ENCODE assay signal across 1 cellular context in genomic region chr17:31319253-31319661, GRCh38.
A peak's percentile ranks its signal among the peaks of the same experiment; 100 is the strongest.
TF ChIP-seq lines count a peak whose summit lies in the region.

No MANE protein-coding gene starts in this region.

TF ChIP-seq in GM12878, 131 proteins besides CTCF, POLR2A, EP300 and RAD21 (continues in another document):
- TF ChIP-seq IKZF1 (conservative IDR thresholded peaks at IDR 0.05) (0 out of 2 replicates have a peak, but pooled peaks have one; percentile 12), ATF7 (IDR thresholded peaks at IDR 0.05; ENCODE audit: low read depth) (no peak), IRF5 (IDR thresholded peaks at IDR 0.05; ENCODE audit: borderline replicate concordance) (no peak), KAT2A (conservative IDR thresholded peaks at IDR 0.05; ENCODE audit: control insufficient read depth, low read depth, low read length) (no peak), ZBTB40 (IDR thresholded peaks at IDR 0.05; ENCODE audit: borderline replicate concordance) (peak; percentile 44; the same call in 1 of the 2 replicates), CREB1 (IDR thresholded peaks at IDR 0.05; ENCODE audit: low read depth) (no peak; the same call in 1 of the 2 replicates), FOXM1 (IDR thresholded peaks at IDR 0.05; ENCODE audit: low read depth, low read length) (peak; percentile 38; the same call in 1 of the 2 replicates), MEF2A (IDR thresholded peaks at IDR 0.05; ENCODE audit: insufficient read depth, low read depth, low read length) (peak; percentile 69; the same call in 1 of the 2 replicates), ZNF687 (IDR thresholded peaks at IDR 0.05) (no peak), ZZZ3 (IDR thresholded peaks at IDR 0.05; ENCODE audit: control insufficient read depth, insufficient read length, low read depth) (no peak), BHLHE40 (IDR thresholded peaks at IDR 0.05; ENCODE audit: borderline replicate concordance in 1 of 2, low read depth in 2 of 2, low read length in 1 of 2) (peak in 1 of 2 experiments; percentile 52; a peak in 3 of 4 replicates), IKZF2 (IDR thresholded peaks at IDR 0.05) (peak; percentile 77 to 81), RAD51 (IDR thresholded peaks at IDR 0.05) (no peak), CBFB (IDR thresholded peaks at IDR 0.05; ENCODE audit: low read depth) (no peak), ATF3 (IDR thresholded peaks at IDR 0.05; ENCODE audit: borderline replicate concordance, extremely low read depth, low read depth, low read length) (no peak), USF2 (IDR thresholded peaks at IDR 0.05; ENCODE audit: borderline replicate concordance, low read depth, low read length) (no peak), KLF5 (IDR thresholded peaks at IDR 0.05; ENCODE audit: partially characterized antibody) (no peak), JUNB (IDR thresholded peaks at IDR 0.05) (peak; percentile 95), IRF3 (IDR thresholded peaks at IDR 0.05) (no peak), ZBTB11 (CRISPR knock-in tag; IDR thresholded peaks at IDR 0.05) (no peak), CHD1 (IDR thresholded peaks at IDR 0.05; ENCODE audit: low read depth, low read length) (0 out of 2 replicates have a peak, but pooled peaks have one; percentile 77), ATF2 (IDR thresholded peaks at IDR 0.05; ENCODE audit: low read length) (peak; percentile 69; the same call in 1 of the 2 replicates), TCF7 (IDR thresholded peaks at IDR 0.05; ENCODE audit: borderline replicate concordance) (0 out of 2 replicates have a peak, but pooled peaks have one; percentile 61), ZSCAN29 (IDR thresholded peaks at IDR 0.05) (no peak), ZNF384 (IDR thresholded peaks at IDR 0.05; ENCODE audit: borderline replicate concordance, low read depth, low read length) (peak; percentile 88), NFXL1 (IDR thresholded peaks at IDR 0.05; ENCODE audit: borderline replicate concordance) (no peak), GABPA (IDR thresholded peaks at IDR 0.05; ENCODE audit: low read depth) (0 out of 2 replicates have a peak, but pooled peaks have one; percentile 31), NBN (IDR thresholded peaks at IDR 0.05) (0 out of 2 replicates have a peak, but pooled peaks have one; percentile 18), RUNX3 (IDR thresholded peaks at IDR 0.05; ENCODE audit: low read length) (peak; percentile 54; the same call in 1 of the 2 replicates), POU2F2 (IDR thresholded peaks at IDR 0.05; ENCODE audit: borderline replicate concordance, low read depth, low read length) (peak; percentile 71; the same call in 1 of the 3 replicates), SPI1 (IDR thresholded peaks at IDR 0.05; ENCODE audit: borderline replicate concordance, insufficient read depth, low read depth, low read length) (0 out of 2 replicates have a peak, but pooled peaks have one; percentile 3), RCOR1 (conservative IDR thresholded peaks at IDR 0.05; ENCODE audit: low read depth, low read length) (0 out of 2 replicates have a peak, but pooled peaks have one; percentile 16), EGR1 (IDR thresholded peaks at IDR 0.05; ENCODE audit: borderline replicate concordance in 1 of 2, low read depth in 2 of 2, low read length in 2 of 2) (no peak), BRCA1 (IDR thresholded peaks at IDR 0.05; ENCODE audit: low read depth, low read length) (no peak), ZNF24 (IDR thresholded peaks at IDR 0.05) (peak; percentile 77), RELB (IDR thresholded peaks at IDR 0.05; ENCODE audit: low read depth) (peak; percentile 52; the same call in 1 of the 2 replicates), NFIC (IDR thresholded peaks at IDR 0.05; ENCODE audit: low read depth, low read length) (peak; percentile 84), ZNF217 (IDR thresholded peaks at IDR 0.05) (peak; percentile 35; the same call in 1 of the 2 replicates), PML (IDR thresholded peaks at IDR 0.05; ENCODE audit: low read length) (0 out of 2 replicates have a peak, but pooled peaks have one; percentile 45), SIN3A (IDR thresholded peaks at IDR 0.05; ENCODE audit: low read depth, low read length) (no peak)
